ENCODE assay signal across 9 cellular contexts in genomic region chr7:112510032-112510742, GRCh38. TPM values are rescaled to one million over a fixed set of nuclear protein-coding genes. Genes with fewer than 3 reads are reported as not detected.
A peak's percentile ranks its signal among the peaks of the same experiment; 100 is the strongest.
DNase-seq lines count a peak whose midpoint lies in the region; ATAC-seq and TF ChIP-seq lines count a peak whose summit lies in the region.
"Had no signal": no experiment of that assay in that cellular context is flagged by ENCODE, and none has a peak within 500 bp of the region (broad histone marks: within the 10 kb centered on the region; RNA-seq: fewer than 3 reads in every experiment).

No MANE protein-coding gene starts in this region.

- no peaks in the 10 kb centered on the region for H3K79me1 ChIP-seq in IMR-90 (ENCODE audit: low read depth in 1 of 2, low read length in 2 of 2)

- no peak for TF ChIP-seq RAD21 in IMR-90 (IDR thresholded peaks at IDR 0.05; ENCODE audit: low read length)

- peaks cover 10% of the 10 kb centered on the region for H3K27me3 ChIP-seq in IMR-90 (ENCODE audit: control insufficient read depth, insufficient read depth, low read length)

- no peak overlapping the region for H2BK5ac ChIP-seq in IMR-90 (ENCODE audit: low read depth, low read length, poor library complexity, severe bottlenecking)

- no peaks in the 10 kb centered on the region for H3K27me3 Mint-ChIP-seq in WTC11 (ENCODE audit: low read depth)
- H3K27me3 Mint-ChIP-seq: memory B cell had no signal

- H3K18ac ChIP-seq in IMR-90 (ENCODE audit: low read depth, low read length), result no peak overlapping the region

- H4K20me1 ChIP-seq in IMR-90 (ENCODE audit: insufficient read depth, low read length), result peaks cover 3% of the 10 kb centered on the region; the same call in 1 of the 2 replicates

- no peak overlapping the region for H3K27ac Mint-ChIP-seq in WTC11
- H3K27ac Mint-ChIP-seq: memory B cell had no signal

- TF ChIP-seq CTCF in IMR-90 (conservative IDR thresholded peaks at IDR 0.05; ENCODE audit: low read depth, low read length), result no peak
- TF ChIP-seq CTCF in choroid plexus epithelial cell (conservative IDR thresholded peaks at IDR 0.05; ENCODE audit: low read depth, low read length), result no peak
- TF ChIP-seq CTCF in WTC11 (IDR thresholded peaks at IDR 0.05), result no peak

- H2BK15ac ChIP-seq in IMR-90 (ENCODE audit: low read depth, low read length), result no peak overlapping the region; the same call in 2 of the 3 replicates

- intact Hi-C loops in IMR-90 (cut with micrococcal nuclease), result no loop called here

- CTCF ChIA-PET in IMR-90 (lab: Yijun Ruan, JAX) (interaction anchor here (0.5 kb wide), 1 partner anchor 12 kb away, joined by 4 read pairs; no protein-coding TSS in a partner anchor), WTC11 (lab: Charles Lee) (interaction anchor here (0.8 to 1.5 kb wide), 2 partner anchors 14 to 36 kb away, joined by 5 to 6 read pairs; no protein-coding TSS in a partner anchor)

- in situ Hi-C loops in IMR-90 (cut with MboI; ENCODE audit: low sequenced_read_pairs), result no loop called here

- no peak overlapping the region for H3K4me3 Mint-ChIP-seq in WTC11
- H3K4me3 Mint-ChIP-seq: memory B cell had no signal

- dilution Hi-C loops in IMR-90 (cut with HindIII; ENCODE audit: low sequenced_read_pairs, unreplicated experiment), result no loop called here

- H3K27ac ChIP-seq in IMR-90 (ENCODE audit: insufficient read depth, low read length), result no peak overlapping the region

- H3K4me1 ChIP-seq in IMR-90 (ENCODE audit: control insufficient read depth, insufficient read depth, low read length), result peaks cover 8% of the 10 kb centered on the region

- H4K8ac ChIP-seq in IMR-90 (ENCODE audit: low read depth in 2 of 2, low read length in 2 of 2), result peak overlapping the region in 1 of 2 experiments; percentile 30; a peak in 1 of 4 replicates

- H3K4me3 ChIP-seq in IMR-90 (ENCODE audit: insufficient read depth, low read depth, low read length) (no peak overlapping the region), choroid plexus epithelial cell (ENCODE audit: low read depth, low read length) (no peak overlapping the region)

- POLR2A ChIA-PET in IMR-90 (lab: Charles Lee; ENCODE audit: unreplicated experiment) (no interaction called here), WTC11 (lab: Charles Lee) (no interaction called here)

- ATAC-seq in GM19023 (IDR thresholded peaks at IDR 0.05; ENCODE audit: unreplicated experiment) (peak; percentile 62), IMR-90 (ENCODE audit: low read depth) (peak; percentile 83), WTC11 (no peak)

- TF ChIP-seq POLR2A in IMR-90 (IDR thresholded peaks at IDR 0.05; ENCODE audit: low read depth, low read length), result no peak

- DNase-seq in AG08396 (ENCODE audit: low spot score), result peak; percentile 59
- peak; percentile 80 for DNase-seq in IMR-90
- peak; percentile 62 for DNase-seq in choroid plexus epithelial cell (ENCODE audit: low read depth)
- no peak for DNase-seq in SW 1271 (lab: John Stamatoyannopoulos, UW)
- no peak for DNase-seq in cortex of kidney (lab: John Stamatoyannopoulos, UW)
- DNase-seq in NCI-H187 treated with DMSO at 0.1 percent for 48 hours (lab: John Stamatoyannopoulos, UW), result no peak
- DNase-seq in WTC11 (ENCODE audit: low spot score), result no peak

- no peaks in the 10 kb centered on the region for H3K36me3 Mint-ChIP-seq in WTC11
- H3K36me3 Mint-ChIP-seq: memory B cell had no signal

- H2BK20ac ChIP-seq in IMR-90 (ENCODE audit: low read depth, low read length), result peak overlapping the region; percentile 39; the same call in 1 of the 2 replicates

- H3K9me1 ChIP-seq in IMR-90 (ENCODE audit: insufficient read depth, low read length), result peaks cover 18% of the 10 kb centered on the region

- H3K4me1 Mint-ChIP-seq in WTC11, result no peaks in the 10 kb centered on the region
- H3K4me1 Mint-ChIP-seq: memory B cell had no signal

- peak overlapping the region; percentile 31; the same call in 1 of the 2 replicates for H2BK120ac ChIP-seq in IMR-90 (ENCODE audit: low read depth, low read length)

- peak overlapping the region; percentile 43; the same call in 1 of the 2 replicates for H3K14ac ChIP-seq in IMR-90 (replicated peaks; ENCODE audit: low read depth, low read length)

- no peak overlapping the region for H4K5ac ChIP-seq in IMR-90 (ENCODE audit: low read depth, low read length)

- H3K23ac ChIP-seq in IMR-90 (ENCODE audit: low read depth, low read length), result no peak overlapping the region

- H2AK5ac ChIP-seq in IMR-90 (ENCODE audit: low read depth, low read length), result peak overlapping the region; percentile 63; the same call in 1 of the 2 replicates

- no peaks in the 10 kb centered on the region for H3K9me3 Mint-ChIP-seq in WTC11
- H3K9me3 Mint-ChIP-seq: memory B cell had no signal

- BruUV-seq in IMR-90 (replicated peaks; lab: Mats Ljungman, UMichigan), result no TSS peak

- peak overlapping the region; percentile 15; the same call in 1 of the 2 replicates for H3K4ac ChIP-seq in IMR-90 (ENCODE audit: low read depth, low read length)

- no peak overlapping the region for H3K9ac ChIP-seq in IMR-90 (ENCODE audit: low read depth, low read length)

- H4K91ac ChIP-seq in IMR-90 (ENCODE audit: insufficient read depth, low read depth, low read length), result peak overlapping the region; percentile 19; the same call in 1 of the 2 replicates

- H3K56ac ChIP-seq in IMR-90 (ENCODE audit: extremely low read depth, insufficient read depth, low read length), result no peak overlapping the region

- no peaks in the 10 kb centered on the region for H3K9me3 ChIP-seq in IMR-90 (ENCODE audit: control insufficient read depth, insufficient read depth, low read length)

- H3K4me2 ChIP-seq in IMR-90 (ENCODE audit: low read depth, low read length), result peak overlapping the region; percentile 86

- H2AK9ac ChIP-seq in IMR-90 (replicated peaks; ENCODE audit: low read depth, low read length, poor library complexity), result peak overlapping the region; percentile 75

- no peaks in the 10 kb centered on the region for H3K36me3 ChIP-seq in IMR-90 (ENCODE audit: control insufficient read depth, insufficient read depth, low read length)

- no CpG with 5 or more reads among the region's 5 CpGs for WGBS in IMR-90 (ENCODE audit: extremely low coverage in 2 of 2, insufficient read length in 1 of 2), 2 experiments

- peak overlapping the region; percentile 88 for H2AFZ ChIP-seq in IMR-90 (replicated peaks; ENCODE audit: low read length, poor library complexity)

TF ChIP-seq in IMR-90, 13 proteins besides CTCF, POLR2A, EP300 and RAD21:
- no peak for TF ChIP-seq RCOR1 (IDR thresholded peaks at IDR 0.05; ENCODE audit: insufficient replicate concordance, low read length)
- TF ChIP-seq SMC3 (IDR thresholded peaks at IDR 0.05; ENCODE audit: low read depth, low read length), result no peak
- peak; percentile 21 for TF ChIP-seq FOS (IDR thresholded peaks at IDR 0.05; ENCODE audit: low read depth, low read length)
- peak; percentile 88 for TF ChIP-seq CEBPB (IDR thresholded peaks at IDR 0.05; ENCODE audit: low read depth, low read length)
- 0 out of 2 replicates have a peak, but pooled peaks have one; percentile 25 for TF ChIP-seq BHLHE40 (IDR thresholded peaks at IDR 0.05; ENCODE audit: low read depth, low read length)
- TF ChIP-seq NFE2L2 (IDR thresholded peaks at IDR 0.05; ENCODE audit: low read depth, low read length), result no peak
- TF ChIP-seq, protein P1, sequence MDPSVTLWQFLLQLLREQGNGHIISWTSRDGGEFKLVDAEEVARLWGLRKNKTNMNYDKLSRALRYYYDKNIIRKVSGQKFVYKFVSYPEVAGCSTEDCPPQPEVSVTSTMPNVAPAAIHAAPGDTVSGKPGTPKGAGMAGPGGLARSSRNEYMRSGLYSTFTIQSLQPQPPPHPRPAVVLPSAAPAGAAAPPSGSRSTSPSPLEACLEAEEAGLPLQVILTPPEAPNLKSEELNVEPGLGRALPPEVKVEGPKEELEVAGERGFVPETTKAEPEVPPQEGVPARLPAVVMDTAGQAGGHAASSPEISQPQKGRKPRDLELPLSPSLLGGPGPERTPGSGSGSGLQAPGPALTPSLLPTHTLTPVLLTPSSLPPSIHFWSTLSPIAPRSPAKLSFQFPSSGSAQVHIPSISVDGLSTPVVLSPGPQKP (IDR thresholded peaks at IDR 0.05; ENCODE audit: borderline replicate concordance, low read depth, low read length), result no peak
- TF ChIP-seq MXI1 (IDR thresholded peaks at IDR 0.05; ENCODE audit: borderline replicate concordance, low read depth, low read length), result no peak; the same call in 1 of the 2 replicates
TF ChIP-seq in IMR-90: peak in this region for 3.

TF ChIP-seq in WTC11, 78 proteins besides CTCF, POLR2A, EP300 and RAD21 (continues in another document):
- TF ChIP-seq, protein P2, sequence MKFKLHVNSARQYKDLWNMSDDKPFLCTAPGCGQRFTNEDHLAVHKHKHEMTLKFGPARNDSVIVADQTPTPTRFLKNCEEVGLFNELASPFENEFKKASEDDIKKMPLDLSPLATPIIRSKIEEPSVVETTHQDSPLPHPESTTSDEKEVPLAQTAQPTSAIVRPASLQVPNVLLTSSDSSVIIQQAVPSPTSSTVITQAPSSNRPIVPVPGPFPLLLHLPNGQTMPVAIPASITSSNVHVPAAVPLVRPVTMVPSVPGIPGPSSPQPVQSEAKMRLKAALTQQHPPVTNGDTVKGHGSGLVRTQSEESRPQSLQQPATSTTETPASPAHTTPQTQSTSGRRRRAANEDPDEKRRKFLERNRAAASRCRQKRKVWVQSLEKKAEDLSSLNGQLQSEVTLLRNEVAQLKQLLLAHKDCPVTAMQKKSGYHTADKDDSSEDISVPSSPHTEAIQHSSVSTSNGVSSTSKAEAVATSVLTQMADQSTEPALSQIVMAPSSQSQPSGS (CRISPR knock-in tag; IDR thresholded peaks at IDR 0.05; ENCODE audit: borderline replicate concordance, low read depth), result no peak
- no peak for TF ChIP-seq EMX1 (CRISPR knock-in tag; IDR thresholded peaks at IDR 0.05)
- TF ChIP-seq MAX (CRISPR knock-in tag; IDR thresholded peaks at IDR 0.05), result no peak
- TF ChIP-seq GABPB1 (CRISPR knock-in tag; IDR thresholded peaks at IDR 0.05), result no peak
- no peak for TF ChIP-seq ZMAT4 (CRISPR knock-in tag; IDR thresholded peaks at IDR 0.05)

RNA-seq across cellular contexts. Expression of gene LSMEM1, which starts 29.4 kb away (rescaled TPM):
- total RNA-seq in IMR-90 (2012; rRNA removed) (not detected in 2 replicates), WTC11 (2021) (0.96 to 1.1 TPM (median 1.1 TPM) in 3 replicates)
- polyA plus RNA-seq in IMR-90 (2012; rRNA removed), result 0.56 and 0.68 TPM in 2 replicates
- 0.03 and 0.04 TPM in 2 replicates for polyA plus RNA-seq in IMR-90 (2012; cell fraction: cytosol; rRNA removed)
- 0.27 and 2.8 TPM in 2 replicates for polyA plus RNA-seq in IMR-90 (2012; cell fraction: nucleus; rRNA removed; ENCODE audit: low replicate concordance)

RNA-seq across cellular contexts. Expression of gene IFRD1, which starts 59.9 kb away (rescaled TPM):
- total RNA-seq in IMR-90 (2012; rRNA removed), result 18.3 and 24.2 TPM in 2 replicates
- polyA plus RNA-seq in IMR-90 (2012; rRNA removed), result 16.6 and 25.3 TPM in 2 replicates
- polyA plus RNA-seq in IMR-90 (2012; cell fraction: cytosol; rRNA removed), result 4.5 and 4.9 TPM in 2 replicates
- polyA plus RNA-seq in IMR-90 (2012; cell fraction: nucleus; rRNA removed; ENCODE audit: low replicate concordance), result 10.1 and 62.2 TPM in 2 replicates
- total RNA-seq in WTC11 (2021), result 30.5 to 37.9 TPM (median 31.2 TPM) in 3 replicates

Comparison
In these comparisons a context has a peak if more than half of its experiments do, and no peak if none do; other contexts are left out.
1. DNase-seq: peak in AG08396 (single experiment), IMR-90 (single experiment) and choroid plexus epithelial cell (single experiment); none in SW 1271 (0 of 2), cortex of kidney (single experiment), NCI-H187 treated with DMSO at 0.1 percent for 48 hours (single experiment) and WTC11 (single experiment).